In genomic region chr12:26941251-26941650, GRCh38 we compare ENCODE assay signal across 12 cellular contexts. TPM values are rescaled to one million over a fixed set of nuclear protein-coding genes. Genes with fewer than 3 reads are reported as not detected.
DNase-seq lines count a peak whose midpoint lies in the region; ATAC-seq and TF ChIP-seq lines count a peak whose summit lies in the region.
"Had no signal": no experiment of that assay in that cellular context is flagged by ENCODE, and none has a peak within 500 bp of the region (broad histone marks: within the 10 kb centered on the region; RNA-seq: fewer than 3 reads in every experiment).

No MANE protein-coding gene starts in this region.

- H3K27ac Mint-ChIP-seq in activated B cell treated with CpG ODN at 0.5 μM for 24 hours = peak overlapping the region; percentile 73

- H3K4me1 ChIP-seq in left ventricle myocardium inferior (peaks cover 67% of the 10 kb centered on the region), tibial nerve (peaks cover 0 to 58% (median 27%) of the 10 kb centered on the region in 4 donors)
- H3K4me1 ChIP-seq: BE2C had no signal

- no peak for TF ChIP-seq CTCF in left ventricle myocardium inferior (IDR thresholded peaks at IDR 0.05; ENCODE audit: borderline replicate concordance)
- TF ChIP-seq CTCF in activated B cell treated with CpG ODN at 0.5 μM for 24 hours (IDR thresholded peaks at IDR 0.05) = no peak
- TF ChIP-seq CTCF in tibial nerve (IDR thresholded peaks at IDR 0.05) = no peak
- no peak for TF ChIP-seq CTCF in lower leg skin (IDR thresholded peaks at IDR 0.05)

- ATAC-seq in left ventricle myocardium superior = no peak
- no peak for ATAC-seq in activated B cell treated with CpG ODN at 0.5 μM for 24 hours (ENCODE audit: low read depth)

- intact Hi-C loops in left ventricle myocardium inferior (cut with micrococcal nuclease) (no loop called here), left ventricle myocardium superior (cut with micrococcal nuclease) (no loop called here), activated B cell treated with CpG ODN at 0.5 μM for 24 hours (cut with micrococcal nuclease) (no loop called here), lower leg skin (cut with DNase I; ENCODE audit: low total_unique reads) (no loop called here)

- peaks cover 30% of the 10 kb centered on the region for H3K36me3 Mint-ChIP-seq in activated B cell treated with CpG ODN at 0.5 μM for 24 hours (ENCODE audit: low read depth)

- H3K9me3 ChIP-seq in left ventricle myocardium inferior (replicated peaks) = peaks cover 18% of the 10 kb centered on the region
- peaks cover 0 to 9% (median 0%) of the 10 kb centered on the region in 4 donors for H3K9me3 ChIP-seq in tibial nerve
- H3K9me3 ChIP-seq: BE2C had no signal

- POLR2A ChIA-PET in activated B cell treated with CpG ODN at 0.5 μM for 24 hours (lab: Charles Lee) = no interaction called here

- H3K36me3 ChIP-seq in left ventricle myocardium inferior (no peaks in the 10 kb centered on the region), tibial nerve (no peaks in the 10 kb centered on the region)
- H3K36me3 ChIP-seq: BE2C had no signal

- H3K9me3 Mint-ChIP-seq in activated B cell treated with CpG ODN at 0.5 μM for 24 hours = peaks cover 2% of the 10 kb centered on the region

- H3K4me1 Mint-ChIP-seq in activated B cell treated with CpG ODN at 0.5 μM for 24 hours = peaks cover 70% of the 10 kb centered on the region

- H3K27ac ChIP-seq in left ventricle myocardium inferior (replicated peaks) (peak overlapping the region; percentile 7), epithelial cell of prostate (peak overlapping the region; percentile 11), tibial nerve (peak overlapping the region in 3 of 4 donors; percentile 9 to 98 (median 53))
- H3K27ac ChIP-seq: VCaP had no signal

- peak overlapping the region; percentile 93 for H3K4me3 ChIP-seq in left ventricle myocardium inferior
- H3K4me3 ChIP-seq in tibial nerve = no peak overlapping the region
- no peak overlapping the region for H3K4me3 ChIP-seq in lower leg skin (ENCODE audit: low read depth, poor library complexity, severe bottlenecking)

- H3K27me3 ChIP-seq in left ventricle myocardium inferior (ENCODE audit: low read depth) (no peaks in the 10 kb centered on the region), tibial nerve (no peaks in the 10 kb centered on the region)
- H3K27me3 ChIP-seq: BE2C had no signal

- H3K4me3 Mint-ChIP-seq in activated B cell treated with CpG ODN at 0.5 μM for 24 hours = peak overlapping the region; percentile 60

- 40 to 42% methylated on average over 1 of the region's 1 CpG for WGBS in tibial nerve, 2 donors
- 35 to 49% methylated on average over 1 of the region's 1 CpG for WGBS in lower leg skin, 2 donors

- TF ChIP-seq EP300 in tibial nerve (IDR thresholded peaks at IDR 0.05) = no peak

- CTCF ChIA-PET in activated B cell treated with CpG ODN at 0.5 μM for 24 hours (lab: Charles Lee) = no interaction called here

- no peak for TF ChIP-seq POLR2A in tibial nerve (IDR thresholded peaks at IDR 0.05)
- no peak for TF ChIP-seq POLR2A in lower leg skin (IDR thresholded peaks at IDR 0.05)

- DNase-seq in left ventricle myocardium inferior (no peak), left ventricle myocardium superior (no peak), activated B cell treated with CpG ODN at 0.5 μM for 24 hours (no peak), epithelial cell of prostate (ENCODE audit: low read depth, low spot score) (no peak), tibial nerve (ENCODE audit: low spot score in 2 of 2) (no peak), amygdala (lab: John Stamatoyannopoulos, UW) (no peak), lower leg skin (ENCODE audit: low spot score in 2 of 2) (no peak), NCI-H1417 treated with DMSO at 0.1 percent for 48 hours (lab: John Stamatoyannopoulos, UW) (no peak)
- DNase-seq: BE2C, foreskin melanocyte, NCI-H1092 had no signal

- H3K27me3 Mint-ChIP-seq in activated B cell treated with CpG ODN at 0.5 μM for 24 hours = no peaks in the 10 kb centered on the region

RNA-seq across cellular contexts. Expression of gene FGFR1OP2, which starts 3.0 kb away (rescaled TPM):
- total RNA-seq in left ventricle myocardium inferior (33.9 TPM), left ventricle myocardium superior (34.7 TPM), activated B cell treated with CpG ODN at 0.5 μM for 24 hours (42.7 and 45.0 TPM in 2 replicates), tibial nerve (100 to 1,000 TPM; 106 to 142 (median 129) TPM), lower leg skin (10 to 100 TPM; 38.1 to 60.3 (median 46.6) TPM)

RNA-seq across cellular contexts. Expression of gene INTS13, which starts 3.5 kb away (rescaled TPM):
- 24.4 TPM for total RNA-seq in left ventricle myocardium inferior
- total RNA-seq in left ventricle myocardium superior = 23.9 TPM
- total RNA-seq in activated B cell treated with CpG ODN at 0.5 μM for 24 hours = 25.0 and 25.2 TPM in 2 replicates
- 10 to 100 TPM; 12.4 to 31.5 (median 19.5) TPM for total RNA-seq in tibial nerve
- 10 to 100 TPM; 10.3 to 19.3 (median 14.9) TPM for total RNA-seq in lower leg skin
